In the genomic region with DNA sequence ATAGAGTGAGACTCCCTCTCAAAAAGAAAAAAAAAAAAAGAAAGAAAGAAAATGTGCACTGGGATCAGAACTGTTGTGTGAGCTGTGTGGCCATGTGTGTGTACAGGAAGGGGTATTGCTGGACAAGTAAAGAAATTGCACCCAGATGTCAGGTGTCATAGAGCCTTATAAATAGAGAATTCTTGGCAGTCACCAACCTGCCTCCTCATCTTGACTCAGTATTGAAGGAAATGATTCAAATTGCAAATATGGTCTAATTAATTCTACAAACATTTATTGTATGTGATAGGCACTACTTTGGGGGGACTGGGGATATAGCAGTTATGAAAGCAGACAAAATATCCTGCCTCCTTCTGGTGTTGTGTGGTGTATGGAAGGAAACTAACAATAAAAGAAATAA, we compare ENCODE assay signal across 12 cellular contexts.
"Had no signal": no experiment of that assay in that cellular context is flagged by ENCODE, and none has a peak within 500 bp of the region (broad histone marks: within the 10 kb centered on the region; RNA-seq: fewer than 3 reads in every experiment).

No MANE protein-coding gene starts in this region.

- H3K36me3 Mint-ChIP-seq: activated naive CD4-positive, alpha-beta T cell treated with anti-CD3 and anti-CD28 coated beads, Interleukin-2, amount 10 ng/mL, durations not matched to agents 7 days and 5 days; neural progenitor cell had no signal

- H3K4me3 ChIP-seq: hepatocyte, neural progenitor cell, pancreas, upper lobe of right lung had no signal

- H3K4me3 Mint-ChIP-seq: activated CD4-positive, alpha-beta T cell treated with anti-CD3 and anti-CD28 coated beads, Interleukin-2, amount 10 ng/mL, durations not matched to agents 7 days and 5 days; activated naive CD4-positive, alpha-beta T cell treated with anti-CD3 and anti-CD28 coated beads, Interleukin-2, amount 10 ng/mL, durations not matched to agents 7 days and 5 days; central memory CD8-positive, alpha-beta T cell; neural progenitor cell had no signal

- FAIRE-seq: pancreas had no signal

- DNase-seq: activated CD4-positive, alpha-beta T cell treated with anti-CD3 and anti-CD28 coated beads, Interleukin-2, amount 10 ng/mL, durations not matched to agents 7 days and 5 days; activated CD4-positive, CD25-positive, alpha-beta regulatory T cell; activated naive CD4-positive, alpha-beta T cell treated with anti-CD3 and anti-CD28 coated beads, Interleukin-2, amount 10 ng/mL, durations not matched to agents 7 days and 5 days; activated T-cell treated with anti-CD3 and anti-CD28 coated beads for 4 hours; pancreas; stimulated activated CD4-positive, alpha-beta T cell treated with anti-CD3 and anti-CD28 coated beads, Interleukin-2, amount 100 ng/mL, for 48 hours; stimulated activated naive CD4-positive, alpha-beta T cell treated with Interleukin-2 at 50 U/mL for 16 hours; upper lobe of right lung had no signal

- H3K36me3 ChIP-seq: neural progenitor cell, pancreas, upper lobe of right lung had no signal

- H3K9me3 Mint-ChIP-seq: activated CD4-positive, alpha-beta T cell treated with anti-CD3 and anti-CD28 coated beads, Interleukin-2, amount 10 ng/mL, durations not matched to agents 7 days and 5 days; activated T-helper 2 cell treated with anti-CD3 and anti-CD28 coated beads, Interferon-gamma antibody, Interleukin-2, Interleukin-4, amounts not matched to agents 10 μg/mL and 5 μg/mL and 100 μg/mL, durations not matched to agents 14 hours and 24 hours and 36 hours; neural progenitor cell had no signal

- H3K4me1 Mint-ChIP-seq: activated CD4-positive, alpha-beta T cell treated with anti-CD3 and anti-CD28 coated beads, Interleukin-2, amount 10 ng/mL, durations not matched to agents 7 days and 5 days; activated naive CD4-positive, alpha-beta T cell treated with anti-CD3 and anti-CD28 coated beads, Interleukin-2, amount 10 ng/mL, durations not matched to agents 7 days and 5 days; central memory CD8-positive, alpha-beta T cell; neural progenitor cell had no signal

- H3K27me3 Mint-ChIP-seq: activated CD4-positive, alpha-beta T cell treated with anti-CD3 and anti-CD28 coated beads, Interleukin-2, amount 10 ng/mL, durations not matched to agents 7 days and 5 days; activated naive CD4-positive, alpha-beta T cell treated with anti-CD3 and anti-CD28 coated beads, Interleukin-2, amount 10 ng/mL, durations not matched to agents 7 days and 5 days; central memory CD8-positive, alpha-beta T cell had no signal

- H3K27me3 ChIP-seq: hepatocyte, neural progenitor cell, pancreas, upper lobe of right lung had no signal

- H3K27ac Mint-ChIP-seq: activated CD4-positive, alpha-beta T cell treated with anti-CD3 and anti-CD28 coated beads, Interleukin-2, amount 10 ng/mL, durations not matched to agents 7 days and 5 days; activated naive CD4-positive, alpha-beta T cell treated with anti-CD3 and anti-CD28 coated beads, Interleukin-2, amount 10 ng/mL, durations not matched to agents 7 days and 5 days; activated T-helper 2 cell treated with anti-CD3 and anti-CD28 coated beads, Interferon-gamma antibody, Interleukin-2, Interleukin-4, amounts not matched to agents 10 μg/mL and 5 μg/mL and 100 μg/mL, durations not matched to agents 14 hours and 24 hours and 36 hours; neural progenitor cell had no signal
